ENCODE assay signal across 20 cellular contexts in the genomic region with DNA sequence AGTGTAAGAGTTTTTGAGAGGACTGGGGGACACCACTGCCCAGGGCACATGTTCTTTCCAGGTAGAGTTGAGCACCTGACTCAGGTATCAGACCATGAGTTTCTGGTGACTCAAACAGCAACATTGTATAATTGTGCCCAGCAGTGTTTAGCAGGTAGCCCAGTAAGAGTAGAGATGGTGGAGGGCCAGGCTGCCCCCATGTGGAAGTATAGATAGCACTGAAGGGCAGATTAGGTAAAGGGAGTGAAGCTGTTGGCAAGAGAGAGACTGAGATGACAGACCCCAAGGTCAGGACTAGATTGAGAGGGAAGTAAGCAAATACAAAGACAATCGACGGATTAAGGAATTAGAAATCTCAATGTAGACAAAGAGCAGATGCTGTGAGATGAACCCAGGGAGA.
DNase-seq lines count a peak whose midpoint lies in the region; ATAC-seq and TF ChIP-seq lines count a peak whose summit lies in the region.
"Had no signal": no experiment of that assay in that cellular context is flagged by ENCODE, and none has a peak within 500 bp of the region (broad histone marks: within the 10 kb centered on the region; RNA-seq: fewer than 3 reads in every experiment).

No MANE protein-coding gene starts in this region.

- H3K4me1 ChIP-seq in mammary epithelial cell (ENCODE audit: insufficient read depth, low read length): peaks cover 16% of the 10 kb centered on the region
- H3K4me1 ChIP-seq in MM.1S (ENCODE audit: low read length): peaks cover 56% of the 10 kb centered on the region
- no peaks in the 10 kb centered on the region for H3K4me1 ChIP-seq in endodermal cell (ENCODE audit: control insufficient read depth, insufficient read depth, low read length)

- DNase-seq in mammary epithelial cell (peak; percentile 21), MCF 10A (ENCODE audit: unreplicated experiment) (no peak), MM.1S (no peak), endodermal cell (no peak), medulla oblongata (ENCODE audit: extremely low spot score) (no peak)
- DNase-seq in naive thymus-derived CD8-positive, alpha-beta T cell: no peak
- DNase-seq: 8988T; C1 segment of cervical spinal cord; Calu3; CD8-positive, alpha-beta memory T cell; GDM1; NCI-H1048; NCI-H1417 treated with DMSO at 0.1 percent for 48 hours; NCI-H187; NCI-H446; PC-3; SHP77 had no signal

- dilution Hi-C loops in mammary epithelial cell (cut with HindIII; ENCODE audit: low sequenced_read_pairs): no loop called here

- intact Hi-C loops in mammary epithelial cell (cut with micrococcal nuclease): no loop called here
- intact Hi-C loops in MCF 10A (cut with micrococcal nuclease): no loop called here

- H3K4me3 ChIP-seq in mammary epithelial cell (replicated peaks in 1 of 3; ENCODE audit: insufficient read depth in 1 of 3, low read depth in 2 of 3, low read length in 3 of 3) (no peak overlapping the region), MM.1S (ENCODE audit: low read length) (no peak overlapping the region), endodermal cell (ENCODE audit: low read length) (no peak overlapping the region)
- H3K4me3 ChIP-seq: K562 had no signal

- in situ Hi-C loops in mammary epithelial cell (cut with MboI; ENCODE audit: low sequenced_read_pairs in 2 of 2): no loop called here

- H3K9me3 ChIP-seq in mammary epithelial cell (replicated peaks; ENCODE audit: insufficient read depth, low read length): no peaks in the 10 kb centered on the region
- H3K9me3 ChIP-seq in MM.1S (replicated peaks; ENCODE audit: insufficient read depth, low read length): no peaks in the 10 kb centered on the region
- no peaks in the 10 kb centered on the region for H3K9me3 ChIP-seq in endodermal cell (ENCODE audit: control insufficient read depth, low read length)

- POLR2A ChIA-PET in MCF 10A (lab: Yijun Ruan, JAX): no interaction called here
- POLR2A ChIA-PET in naive thymus-derived CD8-positive, alpha-beta T cell (lab: Charles Lee): no interaction called here

- no peaks in the 10 kb centered on the region for H3K9me3 Mint-ChIP-seq in MCF 10A (ENCODE audit: unreplicated experiment)
- no peaks in the 10 kb centered on the region for H3K9me3 Mint-ChIP-seq in endodermal cell
- peaks cover 0 to 2% (median 0%) of the 10 kb centered on the region in 9 donors for H3K9me3 Mint-ChIP-seq in naive thymus-derived CD8-positive, alpha-beta T cell
- H3K9me3 Mint-ChIP-seq: CD8-positive, alpha-beta memory T cell; T-helper 1 cell treated with Interleukin-12 subunit alpha and Interleukin-12 subunit beta and Interleukin-4 antibody, amounts not matched to agents 30 μg/mL and 1 μg/mL, for 36 hours had no signal

- peaks cover 31% of the 10 kb centered on the region for H3F3A ChIP-seq in MM.1S (ENCODE audit: insufficient read depth, low read length)

- no TSS peak for BruUV-seq in mammary epithelial cell (replicated peaks; lab: Mats Ljungman, UMichigan)
- no TSS peak for BruUV-seq in MCF 10A (replicated peaks; lab: Mats Ljungman, UMichigan)

- peaks cover 63% of the 10 kb centered on the region for H3K27me3 Mint-ChIP-seq in MCF 10A (ENCODE audit: insufficient read depth, unreplicated experiment)
- peaks cover 47% of the 10 kb centered on the region for H3K27me3 Mint-ChIP-seq in endodermal cell (ENCODE audit: insufficient read depth)
- peaks cover 0 to 10% (median 6%) of the 10 kb centered on the region in 5 donors for H3K27me3 Mint-ChIP-seq in naive thymus-derived CD8-positive, alpha-beta T cell

- no peak overlapping the region for H3K9ac ChIP-seq in mammary epithelial cell (ENCODE audit: insufficient read depth, low read length)
- no peak overlapping the region for H3K9ac ChIP-seq in MM.1S (ENCODE audit: low read length)
- H3K9ac ChIP-seq in endodermal cell (ENCODE audit: extremely low read depth, low read length, poor library complexity, severe bottlenecking): no peak overlapping the region

- no peak for ATAC-seq in naive thymus-derived CD8-positive, alpha-beta T cell
- no peak for ATAC-seq in HG03354 (IDR thresholded peaks at IDR 0.05; ENCODE audit: poor library complexity, severe bottlenecking, unreplicated experiment)
- ATAC-seq: K562, PC-3 had no signal

- no peaks in the 10 kb centered on the region for H4K20me1 ChIP-seq in mammary epithelial cell (ENCODE audit: insufficient read depth, low read length)
- no peaks in the 10 kb centered on the region for H4K20me1 ChIP-seq in MM.1S (ENCODE audit: insufficient read depth, low read length)

- 100% methylated on average over 2 of the region's 2 CpGs for WGBS in mammary epithelial cell (ENCODE audit: low coverage, missing lambda C conversion rate)
- WGBS in endodermal cell (ENCODE audit: insufficient coverage in 1 of 2, insufficient read length in 1 of 2), 2 experiments: 94 to 95% methylated on average over 2 of the region's 2 CpGs

- H2AFZ ChIP-seq in mammary epithelial cell (ENCODE audit: low read depth, low read length): no peak overlapping the region
- no peak overlapping the region for H2AFZ ChIP-seq in MM.1S (ENCODE audit: low read length)

- H3K27me3 ChIP-seq in mammary epithelial cell (ENCODE audit: insufficient read depth, low read length) (peaks cover 20% of the 10 kb centered on the region), MM.1S (replicated peaks; ENCODE audit: insufficient read depth, low read length) (no peaks in the 10 kb centered on the region), endodermal cell (ENCODE audit: control insufficient read depth, insufficient read depth, low read length, poor library complexity, severe bottlenecking) (peaks cover 51% of the 10 kb centered on the region)

- H3K79me2 ChIP-seq in mammary epithelial cell (ENCODE audit: insufficient read depth, low read length): no peaks in the 10 kb centered on the region
- H3K79me2 ChIP-seq in MM.1S (ENCODE audit: low read length): no peaks in the 10 kb centered on the region

- H3K36me3 Mint-ChIP-seq in MCF 10A (ENCODE audit: insufficient read depth, unreplicated experiment): no peaks in the 10 kb centered on the region
- H3K36me3 Mint-ChIP-seq in endodermal cell (ENCODE audit: low read depth): no peaks in the 10 kb centered on the region
- H3K36me3 Mint-ChIP-seq in naive thymus-derived CD8-positive, alpha-beta T cell: no peaks in the 10 kb centered on the region
- H3K36me3 Mint-ChIP-seq: CD8-positive, alpha-beta memory T cell had no signal

- H3K4me3 Mint-ChIP-seq in MCF 10A (ENCODE audit: unreplicated experiment): no peak overlapping the region
- no peak overlapping the region for H3K4me3 Mint-ChIP-seq in endodermal cell
- no peak overlapping the region for H3K4me3 Mint-ChIP-seq in naive thymus-derived CD8-positive, alpha-beta T cell
- H3K4me3 Mint-ChIP-seq: CD8-positive, alpha-beta memory T cell; T-helper 1 cell treated with Interleukin-12 subunit alpha and Interleukin-12 subunit beta and Interleukin-4 antibody, amounts not matched to agents 30 μg/mL and 1 μg/mL, for 36 hours had no signal

- H3K27ac Mint-ChIP-seq in MCF 10A (ENCODE audit: low read depth, unreplicated experiment) (no peak overlapping the region), endodermal cell (no peak overlapping the region)
- no peak overlapping the region for H3K27ac Mint-ChIP-seq in naive thymus-derived CD8-positive, alpha-beta T cell
- H3K27ac Mint-ChIP-seq: CD8-positive, alpha-beta memory T cell; T-helper 1 cell treated with Interleukin-12 subunit alpha and Interleukin-12 subunit beta and Interleukin-4 antibody, amounts not matched to agents 30 μg/mL and 1 μg/mL, for 36 hours had no signal

- H3K4me1 Mint-ChIP-seq in MCF 10A (ENCODE audit: insufficient read depth, unreplicated experiment): no peaks in the 10 kb centered on the region
- H3K4me1 Mint-ChIP-seq in endodermal cell: no peaks in the 10 kb centered on the region
- peaks cover 4 to 30% (median 22%) of the 10 kb centered on the region in 4 donors for H3K4me1 Mint-ChIP-seq in naive thymus-derived CD8-positive, alpha-beta T cell

- H3K4me2 ChIP-seq in mammary epithelial cell (ENCODE audit: insufficient read depth, low read depth, low read length) (no peak overlapping the region), MM.1S (ENCODE audit: low read depth, low read length) (no peak overlapping the region)

- CTCF ChIA-PET in mammary epithelial cell (lab: Charles Lee; ENCODE audit: low non-redundant PET) (no interaction called here), MCF 10A (lab: Yijun Ruan, JAX) (no interaction called here)

- H3K36me3 ChIP-seq in mammary epithelial cell (ENCODE audit: insufficient read depth, low read length) (no peaks in the 10 kb centered on the region), MM.1S (replicated peaks; ENCODE audit: insufficient read depth, low read length) (no peaks in the 10 kb centered on the region), endodermal cell (ENCODE audit: control insufficient read depth, insufficient read depth, low read length) (no peaks in the 10 kb centered on the region)

- H3K27ac ChIP-seq in mammary epithelial cell (ENCODE audit: insufficient read depth, low read depth, low read length): no peak overlapping the region
- H3K27ac ChIP-seq in MM.1S (ENCODE audit: low read length): no peak overlapping the region
- no peak overlapping the region for H3K27ac ChIP-seq in endodermal cell (ENCODE audit: low read depth, low read length)

- H3K9me2 ChIP-seq in MM.1S (replicated peaks; ENCODE audit: insufficient read depth, low read length): no peaks in the 10 kb centered on the region

- TF ChIP-seq CTCF in mammary epithelial cell (conservative IDR thresholded peaks at IDR 0.05 in 1 of 2, IDR thresholded peaks at IDR 0.05 in 1 of 2; ENCODE audit: extremely low read depth in 1 of 2, insufficient read depth in 1 of 2, low read depth in 1 of 2, low read length in 2 of 2) (peak in 1 of 2 donors; percentile 11), MCF 10A (IDR thresholded peaks at IDR 0.05; ENCODE audit: unreplicated experiment) (no peak), MM.1S (IDR thresholded peaks at IDR 0.05; ENCODE audit: low read length) (0 out of 2 replicates have a peak, but pooled peaks have one; percentile 8), endodermal cell (conservative IDR thresholded peaks at IDR 0.05) (peak; percentile 29)
